16 cellular contexts compared by ENCODE assay signal in genomic region chr1:159943908-159944622, GRCh38. TPM values are rescaled to one million over a fixed set of nuclear protein-coding genes. Genes with fewer than 3 reads are reported as not detected.
DNase-seq lines count a peak whose midpoint lies in the region; ATAC-seq and TF ChIP-seq lines count a peak whose summit lies in the region.
"Had no signal": no experiment of that assay in that cellular context is flagged by ENCODE, and none has a peak within 500 bp of the region (broad histone marks: within the 10 kb centered on the region; RNA-seq: fewer than 3 reads in every experiment).

No MANE protein-coding gene starts in this region.

- peak overlapping the region; percentile 66 for H3K9ac ChIP-seq in NT2/D1 (ENCODE audit: insufficient read length, low read depth)

- H3K4me3 Mint-ChIP-seq in glutamatergic neuron (ENCODE audit: unreplicated experiment) = peak overlapping the region; percentile 91
- H3K4me3 Mint-ChIP-seq in activated T-helper 17 cell treated with anti-CD3 and anti-CD28 coated beads, Interleukin-2, amount 50 U/mL, for 72 hours = no peak overlapping the region

- peaks cover 24% of the 10 kb centered on the region for H3K4me1 Mint-ChIP-seq in glutamatergic neuron (ENCODE audit: low read depth, unreplicated experiment)
- peaks cover 8% of the 10 kb centered on the region for H3K4me1 Mint-ChIP-seq in activated T-helper 17 cell treated with anti-CD3 and anti-CD28 coated beads, Interleukin-2, amount 50 U/mL, for 72 hours

- peaks cover 15% of the 10 kb centered on the region for H3K4me1 ChIP-seq in NT2/D1 (ENCODE audit: insufficient read depth, insufficient read length)

- no peaks in the 10 kb centered on the region for H3K36me3 Mint-ChIP-seq in glutamatergic neuron (ENCODE audit: unreplicated experiment)
- H3K36me3 Mint-ChIP-seq in activated T-helper 17 cell treated with anti-CD3 and anti-CD28 coated beads, Interleukin-2, amount 50 U/mL, for 72 hours (ENCODE audit: low read depth) = no peaks in the 10 kb centered on the region

- peaks cover 30% of the 10 kb centered on the region for H3K36me3 ChIP-seq in NT2/D1 (ENCODE audit: insufficient read depth, insufficient read length, low read length)
- H3K36me3 ChIP-seq: heart left ventricle, lower lobe of right lung had no signal

- H3K4me3 ChIP-seq in NT2/D1 (ENCODE audit: insufficient read length, low read depth) (peak overlapping the region; percentile 58), retinal pigment epithelial cell (ENCODE audit: low read length) (peak overlapping the region; percentile 87)
- H3K4me3 ChIP-seq: GM12878, heart left ventricle, lower lobe of right lung had no signal

- DNase-seq in DMS 273 (lab: John Stamatoyannopoulos, UW; ENCODE audit: unreplicated experiment) (peak; percentile 66), DMS 273 treated with DMSO at 0.1 percent for 48 hours (lab: John Stamatoyannopoulos, UW) (no peak), NT2/D1 (ENCODE audit: low read depth, low spot score) (no peak), glutamatergic neuron (no peak), retinal pigment epithelial cell (ENCODE audit: low read depth) (no peak), EL (no peak)
- no peak for DNase-seq in stimulated activated CD4-positive, alpha-beta T cell treated with anti-CD3 and anti-CD28 coated beads, Interleukin-2, amount 100 ng/mL, for 24 hours
- DNase-seq: effector CD8-positive, alpha-beta T cell; heart left ventricle; lower lobe of right lung; NCI-H187 treated with DMSO at 0.1 percent for 48 hours had no signal

- no peak overlapping the region for H3K27ac Mint-ChIP-seq in glutamatergic neuron (ENCODE audit: unreplicated experiment)
- no peak overlapping the region for H3K27ac Mint-ChIP-seq in activated T-helper 17 cell treated with anti-CD3 and anti-CD28 coated beads, Interleukin-2, amount 50 U/mL, for 72 hours

- TF ChIP-seq CTCF in glutamatergic neuron (IDR thresholded peaks at IDR 0.05; ENCODE audit: partially characterized antibody, unreplicated experiment) (no peak), retinal pigment epithelial cell (conservative IDR thresholded peaks at IDR 0.05; ENCODE audit: low read depth, low read length) (no peak)

- peaks cover 5% of the 10 kb centered on the region for H3K27me3 ChIP-seq in NT2/D1 (ENCODE audit: insufficient read depth, insufficient read length)

- H3K9me3 ChIP-seq in NT2/D1 (ENCODE audit: insufficient read depth, low read length) = no peaks in the 10 kb centered on the region
- H3K9me3 ChIP-seq: heart left ventricle, lower lobe of right lung had no signal

- no peak for ATAC-seq in activated T-helper 17 cell treated with anti-CD3 and anti-CD28 coated beads, Interleukin-2, amount 50 U/mL, for 72 hours (replicated peaks)
- ATAC-seq: GM12878, heart left ventricle, lower lobe of right lung had no signal

- H3K9me3 Mint-ChIP-seq in glutamatergic neuron (ENCODE audit: unreplicated experiment) = peaks cover 2% of the 10 kb centered on the region
- H3K9me3 Mint-ChIP-seq in activated T-helper 17 cell treated with anti-CD3 and anti-CD28 coated beads, Interleukin-2, amount 50 U/mL, for 72 hours = no peaks in the 10 kb centered on the region
- H3K9me3 Mint-ChIP-seq: H9 had no signal

- peaks cover 17% of the 10 kb centered on the region for H3K27me3 Mint-ChIP-seq in glutamatergic neuron (ENCODE audit: unreplicated experiment)
- peaks cover 38% of the 10 kb centered on the region for H3K27me3 Mint-ChIP-seq in activated T-helper 17 cell treated with anti-CD3 and anti-CD28 coated beads, Interleukin-2, amount 50 U/mL, for 72 hours

RNA-seq across cellular contexts. Expression of gene IGSF9, which starts 1.3 kb away (rescaled TPM):
- total RNA-seq in glutamatergic neuron (ENCODE audit: unreplicated experiment) = 23.4 TPM
- total RNA-seq in activated T-helper 17 cell treated with anti-CD3 and anti-CD28 coated beads, Interleukin-2, amount 50 U/mL, for 72 hours = not detected
- total RNA-seq: GM12878, renal cortical epithelial cell had no signal

RNA-seq across cellular contexts. Expression of gene SLAMF9, which starts 10.0 kb away (rescaled TPM):
- not detected for total RNA-seq in glutamatergic neuron (ENCODE audit: unreplicated experiment)
- total RNA-seq in activated T-helper 17 cell treated with anti-CD3 and anti-CD28 coated beads, Interleukin-2, amount 50 U/mL, for 72 hours = not detected
- total RNA-seq: activated CD8-positive, alpha-beta memory T cell treated with anti-CD3 and anti-CD28 coated beads for 36 hours; GM12878; H9; lower lobe of right lung; renal cortical epithelial cell had no signal

RNA-seq across cellular contexts. Expression of gene TAGLN2, which starts 18.8 kb away (rescaled TPM):
- total RNA-seq in glutamatergic neuron (ENCODE audit: unreplicated experiment) = 160 TPM
- 100 to 1,000 TPM; 457 to 593 TPM for total RNA-seq in activated T-helper 17 cell treated with anti-CD3 and anti-CD28 coated beads, Interleukin-2, amount 50 U/mL, for 72 hours

RNA-seq across cellular contexts. Expression of gene CFAP45, which starts 44.1 kb away (rescaled TPM):
- total RNA-seq in glutamatergic neuron (ENCODE audit: unreplicated experiment) = 0.49 TPM
- 1 to 10 TPM in 1 of 2 donors, under 1 TPM in 1; 0.78 to 3.6 TPM for total RNA-seq in activated T-helper 17 cell treated with anti-CD3 and anti-CD28 coated beads, Interleukin-2, amount 50 U/mL, for 72 hours

Comparison
In these comparisons a context has a peak if more than half of its experiments do, and no peak if none do; other contexts are left out.
1. RNA of gene IGSF9, which starts 1.3 kb away (total RNA-seq): 23.4 TPM in glutamatergic neuron (single experiment); not detected in activated T-helper 17 cell treated with anti-CD3 and anti-CD28 coated beads, Interleukin-2, amount 50 U/mL, for 72 hours; every median in the first group is over 10 times any median in the second.